In the genomic region with DNA sequence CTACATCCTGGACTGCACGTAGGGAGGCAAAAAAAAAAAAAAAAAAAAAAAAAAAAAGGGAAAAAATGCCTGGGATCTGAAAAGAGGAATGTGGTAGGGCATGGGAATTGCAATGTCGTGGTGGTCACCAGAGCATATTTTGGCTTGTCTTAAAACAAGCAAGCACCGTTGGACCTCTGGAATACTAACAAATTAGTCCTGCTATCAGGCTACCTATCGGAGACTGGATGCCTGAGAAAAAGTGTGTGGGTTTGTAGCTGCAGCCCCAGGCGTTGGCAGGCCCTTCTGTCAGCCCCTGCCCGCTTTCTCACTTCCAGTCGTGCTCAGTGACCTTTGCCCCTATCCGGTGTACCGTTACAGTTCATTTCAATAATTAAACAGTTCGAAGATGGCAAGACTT, we compare ENCODE assay signal across 21 cellular contexts.
DNase-seq lines count a peak whose midpoint lies in the region; ATAC-seq and TF ChIP-seq lines count a peak whose summit lies in the region.
"Had no signal": no experiment of that assay in that cellular context is flagged by ENCODE, and none has a peak within 500 bp of the region (broad histone marks: within the 10 kb centered on the region; RNA-seq: fewer than 3 reads in every experiment).

No MANE protein-coding gene starts in this region.

- H3K27me3 ChIP-seq in fibroblast of lung (ENCODE audit: control insufficient read depth, insufficient read depth, low read length) (no peaks in the 10 kb centered on the region), neuronal stem cell (ENCODE audit: control insufficient read depth in 3 of 3, insufficient read depth in 3 of 3, low read depth in 1 of 3, low read length in 3 of 3) (no peaks in the 10 kb centered on the region)

- no peak overlapping the region for H2BK12ac ChIP-seq in neuronal stem cell (ENCODE audit: low read length)

- H3K79me2 ChIP-seq in fibroblast of lung (ENCODE audit: control insufficient read depth, insufficient read depth, low read length) = no peaks in the 10 kb centered on the region
- H3K79me2 ChIP-seq: parathyroid adenoma had no signal

- no peak overlapping the region for H4K91ac ChIP-seq in neuronal stem cell (ENCODE audit: low read depth, low read length, poor library complexity)

- no peak overlapping the region for H3K14ac ChIP-seq in neuronal stem cell (ENCODE audit: low read length)

- H2BK120ac ChIP-seq in neuronal stem cell (ENCODE audit: low read depth, low read length) = no peak overlapping the region

- H3K18ac ChIP-seq in neuronal stem cell (ENCODE audit: low read length) = no peak overlapping the region

- H3K9me3 ChIP-seq in fibroblast of lung (ENCODE audit: control insufficient read depth, insufficient read depth, low read depth, low read length) (no peaks in the 10 kb centered on the region), neuronal stem cell (replicated peaks in 1 of 2; ENCODE audit: control insufficient read depth in 2 of 2, insufficient read depth in 1 of 2, low read depth in 1 of 2, low read length in 2 of 2) (no peaks in the 10 kb centered on the region)
- H3K9me3 ChIP-seq: thoracic aorta had no signal

- no peak overlapping the region for H2BK5ac ChIP-seq in neuronal stem cell (ENCODE audit: low read length)

- H3K23ac ChIP-seq in neuronal stem cell (ENCODE audit: low read depth, low read length, poor library complexity) = no peak overlapping the region

- H3K4me2 ChIP-seq in fibroblast of lung (ENCODE audit: extremely low read depth, insufficient read depth, low read length) (peak overlapping the region; percentile 5), neuronal stem cell (ENCODE audit: insufficient read depth, low read length, poor library complexity, severe bottlenecking) (no peak overlapping the region)

- H3K27ac ChIP-seq in fibroblast of lung (ENCODE audit: insufficient read depth, low read length) = no peak overlapping the region
- H3K27ac ChIP-seq in neuronal stem cell (replicated peaks; ENCODE audit: low read length) = no peak overlapping the region
- H3K27ac ChIP-seq: parathyroid adenoma, RWPE1 had no signal

- no peak overlapping the region for H2AK5ac ChIP-seq in neuronal stem cell (ENCODE audit: low read depth, low read length)

- H2AFZ ChIP-seq in fibroblast of lung (ENCODE audit: low read length) = no peak overlapping the region
- peak overlapping the region; percentile 43 for H2AFZ ChIP-seq in neuronal stem cell (ENCODE audit: low read length)
- H2AFZ ChIP-seq: parathyroid adenoma had no signal

- no peak overlapping the region for H2BK15ac ChIP-seq in neuronal stem cell (ENCODE audit: low read length)

- H3K9ac ChIP-seq in fibroblast of lung (ENCODE audit: insufficient read depth, low read length) (no peak overlapping the region), neuronal stem cell (ENCODE audit: low read depth, low read length, poor library complexity) (no peak overlapping the region)
- H3K9ac ChIP-seq: parathyroid adenoma had no signal

- DNase-seq in Caki2 (ENCODE audit: low read depth) (peak; percentile 78), RPMI7951 (ENCODE audit: low read depth) (peak; percentile 92), fibroblast of lung (ENCODE audit: low read depth in 2 of 2) (peak in 1 of 2 donors; percentile 72), neuronal stem cell (ENCODE audit: low spot score) (no peak), NCI-H2107 treated with DMSO at 0.1 percent for 48 hours (lab: John Stamatoyannopoulos, UW; ENCODE audit: unreplicated experiment) (no peak), ACHN (no peak)
- DNase-seq in stimulated activated CD4-positive, alpha-beta T cell treated with anti-CD3 and anti-CD28 coated beads, Interleukin-1b, Interleukin-23, amount 100 ng/mL, for 48 hours = no peak
- DNase-seq: CD4-positive, CD25-positive, alpha-beta regulatory T cell; cortex of kidney; DMS153; GOT3; hippocampal formation; naive B cell; NCI-H1105 treated with DMSO at 0.1 percent for 48 hours; NCI-H2081; stimulated activated naive CD4-positive, alpha-beta T cell had no signal

- no peaks in the 10 kb centered on the region for H3K79me1 ChIP-seq in neuronal stem cell (ENCODE audit: low read depth, low read length)

- H3K4me1 ChIP-seq in fibroblast of lung (ENCODE audit: control insufficient read depth, extremely low read depth, insufficient read depth, low read length) = peaks cover 6% of the 10 kb centered on the region
- H3K4me1 ChIP-seq in neuronal stem cell (ENCODE audit: control insufficient read depth in 2 of 2, insufficient read depth in 1 of 2, low read depth in 1 of 2, low read length in 2 of 2) = peaks cover 0 to 5% of the 10 kb centered on the region in 2 donors
- H3K4me1 ChIP-seq: parathyroid adenoma had no signal

- H3K4me3 ChIP-seq in fibroblast of lung (replicated peaks in 1 of 4; ENCODE audit: control extremely low read depth in 1 of 4, insufficient read depth in 1 of 4, low read depth in 3 of 4, low read length in 4 of 4) (no peak overlapping the region), neuronal stem cell (ENCODE audit: low read length in 2 of 2) (no peak overlapping the region)
- H3K4me3 ChIP-seq: thoracic aorta had no signal

- H4K8ac ChIP-seq in neuronal stem cell (ENCODE audit: low read depth, low read length) = no peak overlapping the region

- H3K4ac ChIP-seq in neuronal stem cell (ENCODE audit: low read length) = no peak overlapping the region

- no CpG with 5 or more reads among the region's 10 CpGs for WGBS in neuronal stem cell (ENCODE audit: extremely low coverage in 2 of 2, insufficient read length in 2 of 2, insufficient replicate concordance in 1 of 2), 2 donors

- no peaks in the 10 kb centered on the region for H3K36me3 ChIP-seq in fibroblast of lung (ENCODE audit: control insufficient read depth, insufficient read depth, low read length)
- no peaks in the 10 kb centered on the region for H3K36me3 ChIP-seq in neuronal stem cell (replicated peaks in 1 of 2; ENCODE audit: control insufficient read depth in 2 of 2, insufficient read depth in 2 of 2, low read length in 2 of 2)
- H3K36me3 ChIP-seq: thoracic aorta had no signal

- TF ChIP-seq CTCF in fibroblast of lung (conservative IDR thresholded peaks at IDR 0.05 in 1 of 2, IDR thresholded peaks at IDR 0.05 in 1 of 2; ENCODE audit: low read depth in 1 of 2, low read length in 2 of 2) = no peak

- in situ Hi-C loops in Caki2 (cut with HindIII; ENCODE audit: low pct_unique_long_range_greater_than_20kb, low sequenced_read_pairs) = no loop called here
- in situ Hi-C loops in ACHN (cut with HindIII; ENCODE audit: low pct_ligation_motif_present, low pct_unique_long_range_greater_than_20kb, low sequenced_read_pairs) = no loop called here

- ATAC-seq in GM18517 (IDR thresholded peaks at IDR 0.05; ENCODE audit: unreplicated experiment) = no peak
- ATAC-seq: activated CD4-positive, CD25-positive, alpha-beta regulatory T cell treated with anti-CD3 and anti-CD28 coated beads, Interleukin-2, amount 50 U/mL, for 24 hours had no signal

- no peaks in the 10 kb centered on the region for H4K20me1 ChIP-seq in fibroblast of lung (ENCODE audit: control insufficient read depth, extremely low read depth, insufficient read depth, low read length)

Comparison
In these comparisons a context has a peak if more than half of its experiments do, and no peak if none do; other contexts are left out.
1. DNase-seq: peak in Caki2 (single experiment) and RPMI7951 (single experiment); none in neuronal stem cell (single experiment), stimulated activated CD4-positive, alpha-beta T cell treated with anti-CD3 and anti-CD28 coated beads, Interleukin-1b, Interleukin-23, amount 100 ng/mL, for 48 hours (single experiment), NCI-H2107 treated with DMSO at 0.1 percent for 48 hours (single experiment) and ACHN (single experiment).